ENCODE assay signal across 26 cellular contexts in the genomic region with DNA sequence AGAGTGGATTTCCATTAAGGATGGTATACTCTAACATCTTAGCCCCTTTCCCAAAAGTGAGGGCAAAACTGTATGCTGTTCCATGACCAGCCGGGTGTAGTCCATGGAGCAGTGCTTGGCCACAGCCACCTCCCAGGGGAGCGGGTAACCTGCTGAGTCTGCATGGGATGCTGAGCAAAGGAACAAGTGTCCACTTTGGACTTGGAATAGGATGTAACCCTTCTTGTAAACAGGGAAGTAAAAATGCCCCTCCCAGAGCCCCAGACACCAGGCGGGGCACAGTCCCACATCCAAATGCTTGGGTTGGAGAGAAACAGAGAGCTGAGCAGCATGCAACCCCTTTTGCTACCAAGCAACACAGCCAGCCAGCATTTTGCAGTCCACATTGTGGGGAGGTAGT.
A peak's percentile ranks its signal among the peaks of the same experiment; 100 is the strongest.
DNase-seq lines count a peak whose midpoint lies in the region; FAIRE-seq and TF ChIP-seq lines count a peak whose summit lies in the region.
"Had no signal": no experiment of that assay in that cellular context is flagged by ENCODE, and none has a peak within 500 bp of the region (broad histone marks: within the 10 kb centered on the region; RNA-seq: fewer than 3 reads in every experiment).

No MANE protein-coding gene starts in this region.

- H3K27ac ChIP-seq in mammary epithelial cell (ENCODE audit: insufficient read depth, low read depth, low read length) (no peak overlapping the region), neutrophil (peak overlapping the region; percentile 97)
- H3K27ac ChIP-seq: SK-N-MC, upper lobe of right lung had no signal

- peak; percentile 88 for FAIRE-seq in urothelium cell line (lab: Jason Lieb, UNC)
- FAIRE-seq: A549, GM18507 had no signal

- no peak overlapping the region for H3K4me2 ChIP-seq in mammary epithelial cell (ENCODE audit: insufficient read depth, low read depth, low read length)
- H3K4me2 ChIP-seq: A549 had no signal

- BruUV-seq in MCF 10A (replicated peaks; lab: Mats Ljungman, UMichigan) = no TSS peak
- no TSS peak for BruUV-seq in mammary epithelial cell (replicated peaks; lab: Mats Ljungman, UMichigan)

- H3K9me3 Mint-ChIP-seq in MCF 10A (ENCODE audit: unreplicated experiment) (no peaks in the 10 kb centered on the region), chondrocyte (ENCODE audit: low read depth) (no peaks in the 10 kb centered on the region)
- H3K9me3 Mint-ChIP-seq: activated naive CD4-positive, alpha-beta T cell treated with anti-CD3 and anti-CD28 coated beads, Interleukin-2, amount 50 U/mL, for 72 hours; activated T-helper 1 cell treated with anti-CD3 and anti-CD28 coated beads, Interleukin-12 subunit alpha, Interleukin-12 subunit beta, Interleukin-2, Interleukin-4 antibody, amounts not matched to agents 30 ng/mL and 10 ng/mL and 1 ng/mL, durations not matched to agents 14 hours and 24 hours and 36 hours; H9 had no signal

- H3K27me3 ChIP-seq in mammary epithelial cell (ENCODE audit: insufficient read depth, low read length) = no peaks in the 10 kb centered on the region
- no peaks in the 10 kb centered on the region for H3K27me3 ChIP-seq in neutrophil
- H3K27me3 ChIP-seq in HAP-1 (ENCODE audit: low read depth) = no peaks in the 10 kb centered on the region
- H3K27me3 ChIP-seq: upper lobe of right lung had no signal

- DNase-seq in MCF 10A (ENCODE audit: unreplicated experiment) (no peak), mammary epithelial cell (no peak), chondrocyte (ENCODE audit: low spot score) (no peak), urothelium cell line (ENCODE audit: low spot score) (no peak), activated gamma-delta T cell treated with Interleukin-2 at 50 U/mL for 16 hours (no peak), HAP-1 (ENCODE audit: low spot score in 2 of 2) (no peak), epidermal melanocyte (ENCODE audit: insufficient read length, low spot score) (no peak)
- DNase-seq: activated CD4-positive, alpha-beta T cell treated with anti-CD3 and anti-CD28 coated beads for 36 hours; DMS79; effector CD4-positive, alpha-beta T cell; foreskin melanocyte; GF-D8; H9; hippocampal formation; Kasumi-1; NCI-H187; NCI-H226; stimulated activated naive CD8-positive, alpha-beta T cell treated with anti-CD3 and anti-CD28 coated beads, Interleukin-15, amount 100 ng/mL, for 72 hours; T-helper 2 cell; upper lobe of right lung had no signal

- no peak overlapping the region for H3K9ac ChIP-seq in mammary epithelial cell (ENCODE audit: insufficient read depth, low read length)

- no peak overlapping the region for H3K4me3 Mint-ChIP-seq in MCF 10A (ENCODE audit: unreplicated experiment)
- H3K4me3 Mint-ChIP-seq in chondrocyte (ENCODE audit: unreplicated experiment) = no peak overlapping the region
- H3K4me3 Mint-ChIP-seq: activated CD4-positive, alpha-beta T cell treated with anti-CD3 and anti-CD28 coated beads for 36 hours; activated T-helper 1 cell treated with anti-CD3 and anti-CD28 coated beads, Interleukin-12 subunit alpha, Interleukin-12 subunit beta, Interleukin-2, Interleukin-4 antibody, amounts not matched to agents 30 ng/mL and 10 ng/mL and 1 ng/mL, durations not matched to agents 14 hours and 24 hours and 36 hours; H9; stimulated activated naive CD8-positive, alpha-beta T cell treated with anti-CD3 and anti-CD28 coated beads, Interleukin-15, amount 100 ng/mL, for 72 hours had no signal

- H3K4me1 Mint-ChIP-seq in MCF 10A (ENCODE audit: insufficient read depth, unreplicated experiment) = peaks cover 5% of the 10 kb centered on the region
- H3K4me1 Mint-ChIP-seq in chondrocyte (ENCODE audit: low read depth) = peaks cover 81% of the 10 kb centered on the region

- H3K36me3 Mint-ChIP-seq in MCF 10A (ENCODE audit: insufficient read depth, unreplicated experiment) (peaks cover 72% of the 10 kb centered on the region), chondrocyte (ENCODE audit: low read depth) (peaks cover 63% of the 10 kb centered on the region)

- POLR2A ChIA-PET in MCF 10A (lab: Yijun Ruan, JAX) = interaction anchor here (1.0 kb wide), 1 partner anchor 10 kb away, joined by 5 read pairs; no protein-coding TSS in a partner anchor

- peaks cover 99% of the 10 kb centered on the region for H3K79me2 ChIP-seq in mammary epithelial cell (ENCODE audit: insufficient read depth, low read length)

- peaks cover 3% of the 10 kb centered on the region for H4K20me1 ChIP-seq in mammary epithelial cell (ENCODE audit: insufficient read depth, low read length)

- H3K9me3 ChIP-seq in mammary epithelial cell (replicated peaks; ENCODE audit: insufficient read depth, low read length) (no peaks in the 10 kb centered on the region), neutrophil (no peaks in the 10 kb centered on the region), HAP-1 (no peaks in the 10 kb centered on the region)
- H3K9me3 ChIP-seq: A549, upper lobe of right lung had no signal

- CTCF ChIA-PET in MCF 10A (lab: Yijun Ruan, JAX) (interaction anchor here (0.6 to 5.2 kb wide), 16 partner anchors 11 to 1517 kb away, joined by 3 to 53 read pairs (median 6); no protein-coding TSS in a partner anchor), mammary epithelial cell (lab: Charles Lee; ENCODE audit: low non-redundant PET) (no interaction called here)

- TF ChIP-seq CTCF in MCF 10A (IDR thresholded peaks at IDR 0.05; ENCODE audit: unreplicated experiment) (no peak), mammary epithelial cell (conservative IDR thresholded peaks at IDR 0.05 in 1 of 2, IDR thresholded peaks at IDR 0.05 in 1 of 2; ENCODE audit: extremely low read depth in 1 of 2, insufficient read depth in 1 of 2, low read depth in 1 of 2, low read length in 2 of 2) (no peak), chondrocyte (IDR thresholded peaks at IDR 0.05) (no peak), neutrophil (IDR thresholded peaks at IDR 0.05) (no peak)

- H3K4me3 ChIP-seq in mammary epithelial cell (replicated peaks in 1 of 3; ENCODE audit: insufficient read depth in 1 of 3, low read depth in 2 of 3, low read length in 3 of 3) (no peak overlapping the region), neutrophil (ENCODE audit: low read depth in 1 of 2, low read length in 1 of 2) (no peak overlapping the region), HAP-1 (no peak overlapping the region)
- H3K4me3 ChIP-seq: A549, SK-N-MC, upper lobe of right lung had no signal

- dilution Hi-C loops in mammary epithelial cell (cut with HindIII; ENCODE audit: low sequenced_read_pairs) = no loop called here

- H3K4me1 ChIP-seq in mammary epithelial cell (ENCODE audit: insufficient read depth, low read length) (peaks cover 4% of the 10 kb centered on the region), neutrophil (ENCODE audit: control insufficient read depth in 1 of 2, insufficient read depth in 1 of 2, low read depth in 1 of 2, low read length in 1 of 2) (peaks cover 25 to 41% of the 10 kb centered on the region in 2 experiments), HAP-1 (no peaks in the 10 kb centered on the region)

- no peaks in the 10 kb centered on the region for H3K27me3 Mint-ChIP-seq in MCF 10A (ENCODE audit: insufficient read depth, unreplicated experiment)
- H3K27me3 Mint-ChIP-seq in chondrocyte (ENCODE audit: low read depth) = no peaks in the 10 kb centered on the region
- H3K27me3 Mint-ChIP-seq: activated CD4-positive, alpha-beta T cell treated with anti-CD3 and anti-CD28 coated beads for 36 hours; stimulated activated naive CD8-positive, alpha-beta T cell treated with anti-CD3 and anti-CD28 coated beads, Interleukin-15, amount 100 ng/mL, for 72 hours had no signal

- in situ Hi-C loops in mammary epithelial cell (cut with MboI; ENCODE audit: low sequenced_read_pairs in 2 of 2) (loop anchor here in 1 of 2 donors (25.0 kb wide), 1 partner anchor 174 kb away; no protein-coding TSS in a partner anchor), HAP-1 (cut with MboI; ENCODE audit: low sequenced_read_pairs) (loop anchor here (5.0 kb wide), 1 partner anchor 179 kb away; no protein-coding TSS in a partner anchor)

- 100% methylated on average over 3 of the region's 3 CpGs for WGBS in mammary epithelial cell (ENCODE audit: low coverage, missing lambda C conversion rate)

- H3K36me3 ChIP-seq in mammary epithelial cell (ENCODE audit: insufficient read depth, low read length) (peaks cover 54% of the 10 kb centered on the region), neutrophil (peaks cover 83% of the 10 kb centered on the region), HAP-1 (replicated peaks) (peaks cover 33% of the 10 kb centered on the region)

- no peak overlapping the region for H2AFZ ChIP-seq in mammary epithelial cell (ENCODE audit: low read depth, low read length)

- intact Hi-C loops in MCF 10A (cut with micrococcal nuclease) (no loop called here), mammary epithelial cell (cut with micrococcal nuclease) (no loop called here)

- H3K27ac Mint-ChIP-seq in MCF 10A (ENCODE audit: low read depth, unreplicated experiment) = peak overlapping the region; percentile 77
- peak overlapping the region; percentile 77 for H3K27ac Mint-ChIP-seq in chondrocyte (ENCODE audit: unreplicated experiment)
- H3K27ac Mint-ChIP-seq: activated CD4-positive, alpha-beta T cell treated with anti-CD3 and anti-CD28 coated beads for 36 hours; activated naive CD4-positive, alpha-beta T cell treated with anti-CD3 and anti-CD28 coated beads, Interleukin-2, amount 50 U/mL, for 72 hours; activated T-helper 1 cell treated with anti-CD3 and anti-CD28 coated beads, Interleukin-12 subunit alpha, Interleukin-12 subunit beta, Interleukin-2, Interleukin-4 antibody, amounts not matched to agents 30 ng/mL and 10 ng/mL and 1 ng/mL, durations not matched to agents 14 hours and 24 hours and 36 hours had no signal
